20 cellular contexts compared by ENCODE assay signal in genomic region chr1:245353915-245354775, GRCh38.
"Had no signal": no experiment of that assay in that cellular context is flagged by ENCODE, and none has a peak within 500 bp of the region (broad histone marks: within the 10 kb centered on the region; RNA-seq: fewer than 3 reads in every experiment).

No MANE protein-coding gene starts in this region.

- H3K4me3 ChIP-seq: lung, ovary, psoas muscle, sigmoid colon, stomach, thyroid gland had no signal

- H3K27me3 ChIP-seq: ovary, sigmoid colon, stomach, thyroid gland had no signal

- H3K36me3 Mint-ChIP-seq: memory B cell; naive thymus-derived CD4-positive, alpha-beta T cell; stimulated activated naive B cell treated with anti-CD40 and anti-IgM and Interleukin-4, amounts not matched to agents 10 μg/mL and 1 μg/mL and 100 μg/mL, for 72 hours had no signal

- H3K9me3 Mint-ChIP-seq: memory B cell; naive thymus-derived CD4-positive, alpha-beta T cell; nephron; stimulated activated naive B cell treated with anti-CD40 and anti-IgM and Interleukin-4, amounts not matched to agents 10 μg/mL and 1 μg/mL and 100 μg/mL, for 72 hours had no signal

- H3K27me3 Mint-ChIP-seq: stimulated activated naive B cell treated with anti-CD40 and anti-IgM and Interleukin-4, amounts not matched to agents 10 μg/mL and 1 μg/mL and 100 μg/mL, for 72 hours had no signal

- ATAC-seq: left lobe of liver; naive thymus-derived CD4-positive, alpha-beta T cell; psoas muscle; right cardiac atrium; stimulated activated naive B cell treated with anti-CD40 and anti-IgM and Interleukin-4, amounts not matched to agents 10 μg/mL and 1 μg/mL and 100 μg/mL, for 72 hours had no signal

- H3K4me1 Mint-ChIP-seq: memory B cell; naive thymus-derived CD4-positive, alpha-beta T cell; nephron; stimulated activated naive B cell treated with anti-CD40 and anti-IgM and Interleukin-4, amounts not matched to agents 10 μg/mL and 1 μg/mL and 100 μg/mL, for 72 hours had no signal

- H3K9me3 ChIP-seq: ovary, psoas muscle, sigmoid colon, stomach, thyroid gland had no signal

- H3K4me1 ChIP-seq: psoas muscle, sigmoid colon, stomach had no signal

- DNase-seq: cerebellar nuclear complex; cortex of kidney; midbrain; naive thymus-derived CD4-positive, alpha-beta T cell; occipital lobe; ovary; psoas muscle; right cardiac atrium; sigmoid colon; stimulated activated CD4-positive, alpha-beta T cell treated with anti-CD3 and anti-CD28 coated beads, Interleukin-4, amount 100 ng/mL, for 4 hours; stimulated activated naive B cell treated with anti-CD40 and anti-IgM and Interleukin-4, amounts not matched to agents 10 μg/mL and 1 μg/mL and 100 μg/mL, for 72 hours; stomach; thyroid gland; trophoblast cell had no signal

- H3K27ac Mint-ChIP-seq: memory B cell; nephron; stimulated activated naive B cell treated with anti-CD40 and anti-IgM and Interleukin-4, amounts not matched to agents 10 μg/mL and 1 μg/mL and 100 μg/mL, for 72 hours had no signal

- FAIRE-seq: frontal cortex, keratinocyte had no signal

- H3K27ac ChIP-seq: ovary, psoas muscle, sigmoid colon, stomach, thyroid gland had no signal

- H3K36me3 ChIP-seq: ovary, sigmoid colon, stomach, thyroid gland had no signal

- H3K4me3 Mint-ChIP-seq: memory B cell; naive thymus-derived CD4-positive, alpha-beta T cell; nephron; stimulated activated naive B cell treated with anti-CD40 and anti-IgM and Interleukin-4, amounts not matched to agents 10 μg/mL and 1 μg/mL and 100 μg/mL, for 72 hours had no signal
